In genomic region chr6:99305021-99305554, GRCh38 we compare ENCODE assay signal across 19 cellular contexts. TPM values are rescaled to one million over a fixed set of nuclear protein-coding genes. Genes with fewer than 3 reads are reported as not detected.
DNase-seq lines count a peak whose midpoint lies in the region; ATAC-seq and TF ChIP-seq lines count a peak whose summit lies in the region.
"Had no signal": no experiment of that assay in that cellular context is flagged by ENCODE, and none has a peak within 500 bp of the region (broad histone marks: within the 10 kb centered on the region; RNA-seq: fewer than 3 reads in every experiment).

No MANE protein-coding gene starts in this region.

- no peaks in the 10 kb centered on the region for H3K36me3 Mint-ChIP-seq in HFFc6 (ENCODE audit: low read depth)

- no peaks in the 10 kb centered on the region for H4K20me1 ChIP-seq in OCI-LY3 (ENCODE audit: insufficient read depth, low read length)

- H3K27me3 Mint-ChIP-seq in HFFc6 (ENCODE audit: insufficient read depth) = peaks cover 3% of the 10 kb centered on the region; the same call in 1 of the 2 replicates

- TF ChIP-seq CTCF in GM12865 (IDR thresholded peaks at IDR 0.05; ENCODE audit: insufficient read depth, low read depth, low read length, missing control alignments) (no peak), OCI-LY3 (IDR thresholded peaks at IDR 0.05; ENCODE audit: low read depth, low read length) (no peak), HFFc6 (IDR thresholded peaks at IDR 0.05) (no peak)

- no peaks in the 10 kb centered on the region for H3K79me2 ChIP-seq in OCI-LY3 (ENCODE audit: low read length)

- no peaks in the 10 kb centered on the region for H3K9me3 ChIP-seq in OCI-LY3 (ENCODE audit: insufficient read depth, low read length)
- H3K9me3 ChIP-seq: A549 had no signal

- no peak overlapping the region for H3K27ac Mint-ChIP-seq in HFFc6

- ATAC-seq in GM21515 (IDR thresholded peaks at IDR 0.05; ENCODE audit: unreplicated experiment) (peak; percentile 70), HG03025 (IDR thresholded peaks at IDR 0.05; ENCODE audit: low FRiP score, unreplicated experiment) (peak; percentile 70)
- ATAC-seq: A549 had no signal

- H3K27me3 ChIP-seq in OCI-LY3 (ENCODE audit: low read depth, low read length) = no peaks in the 10 kb centered on the region

- no peaks in the 10 kb centered on the region for H3K36me3 ChIP-seq in OCI-LY3 (replicated peaks; ENCODE audit: low read depth, low read length)

- no peak overlapping the region for H2AFZ ChIP-seq in OCI-LY3 (ENCODE audit: low read depth, low read length)
- H2AFZ ChIP-seq: PC-9 had no signal

- peak overlapping the region; percentile 20; the same call in 1 of the 2 replicates for H3K27ac ChIP-seq in OCI-LY3 (ENCODE audit: low read length)
- H3K27ac ChIP-seq: A549, C4-2B, PC-9 had no signal

- peak; percentile 8 for DNase-seq in GM12865 (ENCODE audit: low read depth)
- DNase-seq in NCI-H146 (lab: John Stamatoyannopoulos, UW) = no peak
- DNase-seq in HFFc6 = no peak
- no peak for DNase-seq in NCI-H2029 (lab: John Stamatoyannopoulos, UW)
- no peak for DNase-seq in activated gamma-delta T cell treated with Interleukin-2 at 50 U/mL for 16 hours
- DNase-seq: COR-L47, DMS53, GOT3, Karpas-422, NCI-H1105 treated with DMSO at 0.1 percent for 48 hours, NCI-H187 treated with DMSO at 0.1 percent for 48 hours, NCI-H510A treated with DMSO at 0.1 percent for 48 hours, PC-9, T-helper 9 cell had no signal

- H3K4me3 ChIP-seq in GM12865 (ENCODE audit: low read depth, low read length) (no peak overlapping the region), OCI-LY3 (ENCODE audit: low read length) (peak overlapping the region; percentile 20; the same call in 1 of the 2 replicates)
- H3K4me3 ChIP-seq: A549, PC-9 had no signal

- peaks cover 11% of the 10 kb centered on the region for H3K4me1 ChIP-seq in OCI-LY3 (ENCODE audit: low read length)
- H3K4me1 ChIP-seq: A549 had no signal

- H3K4me1 Mint-ChIP-seq in HFFc6 (ENCODE audit: low read depth) = no peaks in the 10 kb centered on the region

- no peak overlapping the region for H3K4me3 Mint-ChIP-seq in HFFc6

- H3K9me3 Mint-ChIP-seq in HFFc6 = no peaks in the 10 kb centered on the region

- peak overlapping the region; percentile 77 for H3K4me2 ChIP-seq in OCI-LY3 (ENCODE audit: low read length)
- H3K4me2 ChIP-seq: A549, PC-9 had no signal

- no peak overlapping the region for H3K9ac ChIP-seq in OCI-LY3 (ENCODE audit: low read length)

RNA-seq across cellular contexts. Expression of gene FAXC, which starts 44.4 kb away (rescaled TPM):
- total RNA-seq in HFFc6 (2021; fragmentation: NEBNext Ultra II Directional; extraction: Animal tissue kit (Norgen Biotek cat#: 25700)) = 1 to 10 TPM; 1.6 to 3.0 (median 1.9) TPM
